Comparison of ENCODE assay signal across 1 cellular context in genomic region chr7:2825595-2826227, GRCh38.
A peak's percentile ranks its signal among the peaks of the same experiment; 100 is the strongest.
TF ChIP-seq lines count a peak whose summit lies in the region.

No MANE protein-coding gene starts in this region.

TF ChIP-seq in WTC11, 78 proteins besides CTCF, POLR2A, EP300 and RAD21 (continued from another document):
- TF ChIP-seq AR (CRISPR knock-in tag; IDR thresholded peaks at IDR 0.05) (no peak), NR2C2 (CRISPR knock-in tag; IDR thresholded peaks at IDR 0.05) (no peak), ARID4B (CRISPR knock-in tag; IDR thresholded peaks at IDR 0.05; ENCODE audit: borderline replicate concordance) (no peak), MLX (CRISPR knock-in tag; IDR thresholded peaks at IDR 0.05) (no peak), MYBL2 (CRISPR knock-in tag; IDR thresholded peaks at IDR 0.05) (0 out of 2 replicates have a peak, but pooled peaks have one; percentile 49), SP1 (CRISPR knock-in tag; conservative IDR thresholded peaks at IDR 0.05) (0 out of 2 replicates have a peak, but pooled peaks have one; percentile 17), ERG (CRISPR knock-in tag; IDR thresholded peaks at IDR 0.05) (no peak), ZBTB43 (CRISPR knock-in tag; IDR thresholded peaks at IDR 0.05) (0 out of 2 replicates have a peak, but pooled peaks have one; percentile 62), ZNF138 (CRISPR knock-in tag; conservative IDR thresholded peaks at IDR 0.05) (no peak), ESRRA (CRISPR knock-in tag; IDR thresholded peaks at IDR 0.05; ENCODE audit: borderline replicate concordance) (no peak), HMGA2 (CRISPR knock-in tag; IDR thresholded peaks at IDR 0.05) (no peak), ATF2 (CRISPR knock-in tag; IDR thresholded peaks at IDR 0.05; ENCODE audit: borderline replicate concordance, low read depth) (no peak), FOXP1 (CRISPR knock-in tag; IDR thresholded peaks at IDR 0.05; ENCODE audit: borderline replicate concordance) (no peak), TEAD1 (CRISPR knock-in tag; IDR thresholded peaks at IDR 0.05) (no peak), FOXK1 (CRISPR knock-in tag; IDR thresholded peaks at IDR 0.05) (peak; percentile 31; the same call in 1 of the 2 replicates), ZSCAN18 (CRISPR knock-in tag; IDR thresholded peaks at IDR 0.05) (no peak), TEAD4 (CRISPR knock-in tag; IDR thresholded peaks at IDR 0.05) (no peak)
